Comparison of ENCODE assay signal across 8 cellular contexts in the genomic region with DNA sequence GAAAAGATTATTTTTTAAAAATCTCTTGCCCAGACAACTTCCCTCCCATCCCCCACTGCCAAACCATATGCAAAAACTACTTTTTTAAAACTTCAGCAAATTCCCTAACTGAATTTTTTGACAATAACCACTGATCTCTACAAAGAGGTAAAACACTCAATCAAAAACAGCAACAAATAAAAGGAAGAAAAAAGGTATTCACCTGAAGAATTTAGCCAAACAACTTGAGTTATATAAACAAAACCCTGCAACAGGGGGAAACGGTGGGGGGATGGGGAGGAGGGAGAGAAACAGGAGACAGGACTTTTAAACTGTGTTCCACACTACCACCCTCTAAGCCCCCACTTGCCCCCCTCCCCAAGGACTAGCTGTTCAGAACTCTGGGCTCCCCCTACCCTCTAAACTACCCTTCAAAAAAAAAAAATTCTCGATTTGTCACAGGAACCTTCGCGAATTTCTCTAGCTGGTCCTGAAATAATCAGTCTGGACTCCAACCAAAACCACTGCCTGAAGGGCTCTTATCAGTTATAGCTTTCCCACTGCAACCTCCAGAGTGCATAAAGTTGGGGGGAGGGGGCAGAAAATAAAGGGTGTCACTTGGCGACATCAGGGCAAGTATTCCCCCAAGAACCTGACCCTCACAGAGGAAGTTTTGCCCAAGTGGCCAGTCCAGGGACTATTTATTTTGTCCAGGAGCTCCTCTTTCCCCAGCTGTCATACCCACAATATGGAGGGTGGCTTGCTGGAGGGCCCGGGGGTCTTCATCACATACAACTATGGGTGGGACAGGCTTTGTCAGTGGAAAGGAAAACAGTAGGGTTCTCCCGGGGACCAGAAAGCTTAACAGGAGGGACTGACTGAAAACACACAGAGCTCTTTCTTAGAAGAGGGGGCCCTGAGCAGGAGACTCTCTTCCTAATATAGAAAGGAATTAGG. TPM values are rescaled to one million over a fixed set of nuclear protein-coding genes. Genes with fewer than 3 reads are reported as not detected.
A peak's percentile ranks its signal among the peaks of the same experiment; 100 is the strongest.
DNase-seq lines count a peak whose midpoint lies in the region; ATAC-seq and TF ChIP-seq lines count a peak whose summit lies in the region.

No MANE protein-coding gene starts in this region.

- no peak overlapping the region for H3K4me3 Mint-ChIP-seq in activated CD4-positive, alpha-beta T cell treated with anti-CD3 and anti-CD28 coated beads, Interleukin-2, amount 10 ng/mL, durations not matched to agents 7 days and 5 days

- WGBS in esophagus muscularis mucosa: 2% methylated on average over 7 of the region's 7 CpGs

- no peak for TF ChIP-seq POLR2A in esophagus muscularis mucosa (IDR thresholded peaks at IDR 0.05; ENCODE audit: low read depth)

- peak overlapping the region; percentile 88 for H3K27ac ChIP-seq in RWPE1
- H3K27ac ChIP-seq in esophagus muscularis mucosa (replicated peaks in 1 of 4): peak overlapping the region; percentile 97 to 99 (median 98)

- H3K9me3 ChIP-seq in esophagus muscularis mucosa (no peaks in the 10 kb centered on the region), neuron (ENCODE audit: low read length) (no peaks in the 10 kb centered on the region)

- H3K27me3 Mint-ChIP-seq in activated CD4-positive, alpha-beta T cell treated with anti-CD3 and anti-CD28 coated beads, Interleukin-2, amount 10 ng/mL, durations not matched to agents 7 days and 5 days: no peaks in the 10 kb centered on the region

- H3K36me3 ChIP-seq in esophagus muscularis mucosa (no peaks in the 10 kb centered on the region), neuron (ENCODE audit: insufficient read depth, low read length) (peaks cover 2% of the 10 kb centered on the region)

- H3K4me3 ChIP-seq in esophagus muscularis mucosa (peak overlapping the region; percentile 90 to 100 (median 97)), neuron (ENCODE audit: low read length) (peak overlapping the region; percentile 77)

- TF ChIP-seq CTCF in RWPE1 (conservative IDR thresholded peaks at IDR 0.05; ENCODE audit: low read depth) (no peak), esophagus muscularis mucosa (IDR thresholded peaks at IDR 0.05) (no peak)

- peak; percentile 8 for DNase-seq in activated CD4-positive, alpha-beta T cell treated with anti-CD3 and anti-CD28 coated beads, Interleukin-2, amount 10 ng/mL, durations not matched to agents 7 days and 5 days
- DNase-seq in activated CD4-positive, alpha-beta T cell treated with anti-CD3 and anti-CD28 coated beads, Interleukin-2, amount 50 U/mL, for 1 hour: no peak
- no peak for DNase-seq in RWPE1 (ENCODE audit: low spot score)
- DNase-seq in esophagus muscularis mucosa (ENCODE audit: extremely low spot score): no peak
- no peak for DNase-seq in NCI-H1694 (lab: John Stamatoyannopoulos, UW)

- no peak for TF ChIP-seq EP300 in esophagus muscularis mucosa (IDR thresholded peaks at IDR 0.05)

- H3K9me3 Mint-ChIP-seq in activated CD4-positive, alpha-beta T cell treated with anti-CD3 and anti-CD28 coated beads, Interleukin-2, amount 10 ng/mL, durations not matched to agents 7 days and 5 days: no peaks in the 10 kb centered on the region

- H3K27me3 ChIP-seq in esophagus muscularis mucosa (no peaks in the 10 kb centered on the region), neuron (ENCODE audit: insufficient read depth, low read length) (no peaks in the 10 kb centered on the region)

- POLR2A ChIA-PET in activated CD4-positive, alpha-beta T cell treated with anti-CD3 and anti-CD28 coated beads, Interleukin-2, amount 10 ng/mL, durations not matched to agents 7 days and 5 days (lab: Charles Lee): interaction anchor here (0.6 kb wide), 1 partner anchor 525 kb away, joined by 3 read pairs; no protein-coding TSS in a partner anchor
- POLR2A ChIA-PET in RWPE1 (lab: Yijun Ruan, JAX; ENCODE audit: low non-redundant PET): interaction anchor here (0.6 kb wide), 1 partner anchor 13 kb away, joined by 3 read pairs; no protein-coding TSS in a partner anchor

- H3K4me1 ChIP-seq in esophagus muscularis mucosa (peaks cover 35 to 53% (median 45%) of the 10 kb centered on the region in 4 donors), neuron (ENCODE audit: insufficient read depth, low read length) (peaks cover 16% of the 10 kb centered on the region)

- no peak overlapping the region for H2AFZ ChIP-seq in neuron (ENCODE audit: low read depth, low read length)

- H3K4me1 Mint-ChIP-seq in activated CD4-positive, alpha-beta T cell treated with anti-CD3 and anti-CD28 coated beads, Interleukin-2, amount 10 ng/mL, durations not matched to agents 7 days and 5 days: peaks cover 20% of the 10 kb centered on the region

- H3K27ac Mint-ChIP-seq in activated CD4-positive, alpha-beta T cell treated with anti-CD3 and anti-CD28 coated beads, Interleukin-2, amount 10 ng/mL, durations not matched to agents 7 days and 5 days: no peak overlapping the region

- intact Hi-C loops in esophagus muscularis mucosa (cut with DNase I): no loop called here

- no peak for ATAC-seq in HG03432 (IDR thresholded peaks at IDR 0.05; ENCODE audit: unreplicated experiment)
- no peak for ATAC-seq in GM21723 (IDR thresholded peaks at IDR 0.05; ENCODE audit: unreplicated experiment)

- CTCF ChIA-PET in activated CD4-positive, alpha-beta T cell treated with anti-CD3 and anti-CD28 coated beads, Interleukin-2, amount 10 ng/mL, durations not matched to agents 7 days and 5 days (lab: Charles Lee): interaction anchor here (0.7 to 1.4 kb wide), 6 partner anchors 9 to 121 kb away, joined by 3 to 5 read pairs (median 3); no protein-coding TSS in a partner anchor
- CTCF ChIA-PET in RWPE1 (lab: Yijun Ruan, JAX): interaction anchor here (0.6 to 1.1 kb wide), 3 partner anchors 56 to 125 kb away, joined by 3 to 4 read pairs (median 3); no protein-coding TSS in a partner anchor

- peaks cover 6% of the 10 kb centered on the region for H3K36me3 Mint-ChIP-seq in activated CD4-positive, alpha-beta T cell treated with anti-CD3 and anti-CD28 coated beads, Interleukin-2, amount 10 ng/mL, durations not matched to agents 7 days and 5 days (ENCODE audit: low read depth)

RNA-seq across cellular contexts. Expression of a gene that starts 1.4 kb away (rescaled TPM):
- total RNA-seq in activated CD4-positive, alpha-beta T cell treated with anti-CD3 and anti-CD28 coated beads, Interleukin-2, amount 10 ng/mL, durations not matched to agents 7 days and 5 days: 10 to 100 TPM; 34.9 to 40.3 TPM
- total RNA-seq in esophagus muscularis mucosa: 100 to 1,000 TPM in 1 of 4 donors, 10 to 100 TPM in 3; 68.3 to 123 (median 91.4) TPM
